Comparison of ENCODE assay signal across 15 cellular contexts in genomic region chr2:8380573-8380972, GRCh38.
DNase-seq lines count a peak whose midpoint lies in the region; ATAC-seq, FAIRE-seq and TF ChIP-seq lines count a peak whose summit lies in the region.
"Had no signal": no experiment of that assay in that cellular context is flagged by ENCODE, and none has a peak within 500 bp of the region (broad histone marks: within the 10 kb centered on the region; RNA-seq: fewer than 3 reads in every experiment).

No MANE protein-coding gene starts in this region.

- DNase-seq in myocyte (ENCODE audit: low read depth) (peak; percentile 8), SIG-M5 treated with dmso at 0.1 percent for 504 hours (lab: John Stamatoyannopoulos, UW; ENCODE audit: unreplicated experiment) (no peak), middle frontal gyrus (ENCODE audit: extremely low spot score, low spot score) (no peak), kidney (no peak)
- DNase-seq in activated CD4-positive, alpha-beta T cell treated with anti-CD3 and anti-CD28 coated beads, Interleukin-2, amount 50 U/mL, for 1 hour = no peak
- DNase-seq: activated naive CD4-positive, alpha-beta T cell; Calu3; left lung; SIG-M5; transverse colon had no signal

- no peaks in the 10 kb centered on the region for H3K36me3 ChIP-seq in kidney (ENCODE audit: control insufficient read depth in 1 of 2, insufficient read depth in 2 of 2, low read length in 2 of 2)
- H3K36me3 ChIP-seq: left lung, transverse colon had no signal

- no peak overlapping the region for H3K27ac ChIP-seq in kidney (ENCODE audit: low read depth in 2 of 2, low read length in 2 of 2)
- H3K27ac ChIP-seq: KMS-11, left lung, transverse colon had no signal

- no peak for FAIRE-seq in kidney (lab: Jason Lieb, UNC)
- FAIRE-seq: colon had no signal

- H3K4me1 ChIP-seq in kidney (ENCODE audit: control insufficient read depth in 1 of 2, insufficient read depth in 1 of 2, low read depth in 1 of 2, low read length in 2 of 2) = no peaks in the 10 kb centered on the region
- H3K4me1 ChIP-seq: left lung, transverse colon had no signal

- no peak overlapping the region for H3K4me3 ChIP-seq in kidney (ENCODE audit: low read length in 2 of 2)
- H3K4me3 ChIP-seq: left lung, transverse colon had no signal

- intact Hi-C loops in kidney (cut with DNase I) = no loop called here

- H3K9me3 ChIP-seq in kidney (ENCODE audit: control insufficient read depth in 1 of 2, low read length in 2 of 2) = no peaks in the 10 kb centered on the region
- H3K9me3 ChIP-seq: left lung, transverse colon had no signal

- no peak for TF ChIP-seq CTCF in kidney (IDR thresholded peaks at IDR 0.05; ENCODE audit: borderline replicate concordance, extremely low read depth, insufficient read depth)

- H3K9ac ChIP-seq in kidney (ENCODE audit: low read length in 2 of 2) = no peak overlapping the region
- H3K9ac ChIP-seq: KMS-11 had no signal

- ATAC-seq in GM18868 (IDR thresholded peaks at IDR 0.05; ENCODE audit: unreplicated experiment) = peak; percentile 60
- ATAC-seq in GM21447 (IDR thresholded peaks at IDR 0.05; ENCODE audit: unreplicated experiment) = peak; percentile 57
- peak; percentile 76 for ATAC-seq in HG03139 (IDR thresholded peaks at IDR 0.05; ENCODE audit: unreplicated experiment)
- ATAC-seq: left lung had no signal
